In the genomic region with DNA sequence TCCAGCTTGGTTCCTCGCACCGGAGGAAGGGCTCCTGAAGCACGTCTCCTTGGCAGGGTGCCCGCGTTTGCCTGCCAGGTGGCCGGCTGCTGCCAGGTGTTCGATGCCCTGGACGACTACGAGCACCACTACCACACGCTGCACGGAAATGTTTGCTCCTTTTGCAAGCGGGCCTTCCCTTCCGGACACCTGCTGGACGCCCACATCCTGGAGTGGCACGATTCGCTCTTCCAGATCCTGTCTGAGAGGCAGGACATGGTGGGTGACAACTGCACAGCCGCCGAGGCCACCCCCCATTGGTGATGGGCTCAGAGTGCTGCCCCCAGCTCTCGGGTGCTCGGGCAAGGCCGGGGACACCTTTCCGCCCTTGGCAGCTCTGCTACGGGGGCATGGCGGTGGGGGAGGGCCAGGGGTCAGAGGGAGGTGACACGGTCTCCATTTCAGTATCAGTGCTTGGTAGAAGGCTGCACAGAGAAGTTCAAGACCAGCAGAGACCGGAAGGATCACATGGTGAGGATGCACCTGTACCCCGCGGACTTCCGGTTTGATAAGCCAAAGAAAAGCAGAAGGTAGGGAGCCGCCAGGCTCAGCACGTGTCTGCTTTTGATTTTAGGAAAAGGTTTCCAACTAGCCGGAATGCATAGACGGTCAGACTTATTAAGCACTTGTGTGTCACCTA, we compare ENCODE assay signal across 9 cellular contexts. TPM values are rescaled to one million over a fixed set of nuclear protein-coding genes. Genes with fewer than 3 reads are reported as not detected.
DNase-seq lines count a peak whose midpoint lies in the region; ATAC-seq and TF ChIP-seq lines count a peak whose summit lies in the region.
"Had no signal": no experiment of that assay in that cellular context is flagged by ENCODE, and none has a peak within 500 bp of the region (broad histone marks: within the 10 kb centered on the region; RNA-seq: fewer than 3 reads in every experiment).

No MANE protein-coding gene starts in this region.

- peak overlapping the region; percentile 65 for H3K4me3 Mint-ChIP-seq in activated naive CD4-positive, alpha-beta T cell treated with anti-CD3 and anti-CD28 coated beads for 36 hours

- CTCF ChIA-PET in activated naive CD4-positive, alpha-beta T cell treated with anti-CD3 and anti-CD28 coated beads for 36 hours (lab: Charles Lee), result interaction anchor here (0.9 kb wide), 1 partner anchor 19 kb away, joined by 4 read pairs; no protein-coding TSS in a partner anchor

- H3K9me3 Mint-ChIP-seq in activated naive CD4-positive, alpha-beta T cell treated with anti-CD3 and anti-CD28 coated beads for 36 hours, result no peaks in the 10 kb centered on the region

- no peaks in the 10 kb centered on the region for H3K27me3 ChIP-seq in transverse colon

- peaks cover 7 to 33% (median 18%) of the 10 kb centered on the region in 4 donors for H3K4me1 ChIP-seq in transverse colon

- intact Hi-C loops in activated naive CD4-positive, alpha-beta T cell treated with anti-CD3 and anti-CD28 coated beads for 36 hours (cut with micrococcal nuclease), result loop anchor here (1.0 to 10.0 kb wide), 5 partner anchors 35 to 405 kb away; partner anchors contain the start of gene PAOX
- intact Hi-C loops in transverse colon (cut with DNase I; ENCODE audit: low total_unique reads), result no loop called here

- H3K4me3 ChIP-seq in transverse colon, result peak overlapping the region in 3 of 4 donors; percentile 84 to 98 (median 92)

- H3K36me3 ChIP-seq in transverse colon, result peaks cover 0 to 9% (median 0%) of the 10 kb centered on the region in 4 donors

- peak overlapping the region; percentile 90 for H3K27ac ChIP-seq in VCaP
- H3K27ac ChIP-seq in transverse colon, result peak overlapping the region; percentile 97 to 98 (median 98)

- TF ChIP-seq EP300 in transverse colon (IDR thresholded peaks at IDR 0.05; ENCODE audit: low read depth), result no peak

- WGBS in transverse colon (ENCODE audit: low coverage in 1 of 2), 2 donors, result 63 to 77% methylated on average over 5 to 33 of the region's 33 CpGs

- ATAC-seq in left lobe of liver (peak; percentile 43), GM18907 (IDR thresholded peaks at IDR 0.05; ENCODE audit: unreplicated experiment) (no peak), HG02623 (IDR thresholded peaks at IDR 0.05; ENCODE audit: unreplicated experiment) (no peak)

- peaks cover 21% of the 10 kb centered on the region for H3K4me1 Mint-ChIP-seq in activated naive CD4-positive, alpha-beta T cell treated with anti-CD3 and anti-CD28 coated beads for 36 hours (ENCODE audit: low read depth)

- peaks cover 16% of the 10 kb centered on the region for H3K36me3 Mint-ChIP-seq in activated naive CD4-positive, alpha-beta T cell treated with anti-CD3 and anti-CD28 coated beads for 36 hours (ENCODE audit: low read depth)

- no peak for DNase-seq in activated naive CD4-positive, alpha-beta T cell treated with anti-CD3 and anti-CD28 coated beads for 36 hours
- no peak for DNase-seq in activated naive CD4-positive, alpha-beta T cell treated with anti-CD3 and anti-CD28 coated beads, Interleukin-2, amount 50 U/mL, for 16 hours
- DNase-seq in left lobe of liver (ENCODE audit: low spot score), result peak; percentile 92
- peak; percentile 70 for DNase-seq in transverse colon
- DNase-seq in KBM-7, result no peak

- TF ChIP-seq CTCF in VCaP (conservative IDR thresholded peaks at IDR 0.05), result no peak
- no peak for TF ChIP-seq CTCF in transverse colon (IDR thresholded peaks at IDR 0.05)

- in situ Hi-C loops in transverse colon (cut with MboI; ENCODE audit: low pct_ligation_motif_present in 1 of 4, low pct_unique_long_range_greater_than_20kb in 1 of 4, low sequenced_read_pairs in 3 of 4) (loop anchor here in 2 of 4 donors (10.0 kb wide), 2 partner anchors 45 to 75 kb away; no protein-coding TSS in a partner anchor), KBM-7 (cut with MboI; ENCODE audit: low pct_unique_long_range_greater_than_20kb, low sequenced_read_pairs) (no loop called here)

- TF ChIP-seq POLR2A in transverse colon (IDR thresholded peaks at IDR 0.05), result no peak

- peak overlapping the region; percentile 46 for H3K27ac Mint-ChIP-seq in activated naive CD4-positive, alpha-beta T cell treated with anti-CD3 and anti-CD28 coated beads for 36 hours

- H3K27me3 Mint-ChIP-seq in activated naive CD4-positive, alpha-beta T cell treated with anti-CD3 and anti-CD28 coated beads for 36 hours (ENCODE audit: low read depth), result no peaks in the 10 kb centered on the region

- H3K9me3 ChIP-seq in transverse colon, result no peaks in the 10 kb centered on the region

RNA-seq across cellular contexts. Expression of gene ZNF511, which starts 1.1 kb away (rescaled TPM):
- total RNA-seq in activated naive CD4-positive, alpha-beta T cell treated with anti-CD3 and anti-CD28 coated beads for 36 hours, result 10 to 100 TPM; 37.1 to 39.4 TPM
- 30.2 TPM for total RNA-seq in left lobe of liver
- 100 to 1,000 TPM in 1 of 4 donors, 10 to 100 TPM in 3; 21.8 to 104 (median 27.2) TPM for total RNA-seq in transverse colon

RNA-seq across cellular contexts. Expression of gene TUBGCP2, which starts 1.2 kb away (rescaled TPM):
- 10 to 100 TPM; 47.9 to 56.1 TPM for total RNA-seq in activated naive CD4-positive, alpha-beta T cell treated with anti-CD3 and anti-CD28 coated beads for 36 hours
- total RNA-seq in left lobe of liver (25.7 TPM), transverse colon (10 to 100 TPM; 37.5 to 68.3 (median 47.6) TPM)

RNA-seq across cellular contexts. Expression of gene CALY, which starts 26.8 kb away (rescaled TPM):
- total RNA-seq in activated naive CD4-positive, alpha-beta T cell treated with anti-CD3 and anti-CD28 coated beads for 36 hours, result not detected
- total RNA-seq in left lobe of liver (0.45 TPM), transverse colon (1 to 10 TPM in 1 of 4 donors, under 1 TPM in 1, not detected in 2; 0.82 to 1.3 TPM)

RNA-seq across cellular contexts. Expression of gene ADAM8, which starts 33.2 kb away (rescaled TPM):
- total RNA-seq in activated naive CD4-positive, alpha-beta T cell treated with anti-CD3 and anti-CD28 coated beads for 36 hours, result 100 to 1,000 TPM; 112 to 120 TPM
- 7.4 TPM for total RNA-seq in left lobe of liver
- total RNA-seq in transverse colon, result 10 to 100 TPM in 2 of 4 donors, 1 to 10 TPM in 2; 2.3 to 21.3 (median 13.7) TPM

RNA-seq across cellular contexts. Expression of gene PRAP1, which starts 37.3 kb away (rescaled TPM):
- not detected for total RNA-seq in activated naive CD4-positive, alpha-beta T cell treated with anti-CD3 and anti-CD28 coated beads for 36 hours
- total RNA-seq in left lobe of liver (275 TPM), transverse colon (100 to 1,000 TPM in 3 of 4 donors, 1 to 10 TPM in 1; 3.8 to 990 (median 495) TPM)
- total RNA-seq: mononuclear cell had no signal

Comparison
In these comparisons a context has a peak if more than half of its experiments do, and no peak if none do; other contexts are left out.
1. DNase-seq: peak in left lobe of liver (single experiment) and transverse colon (single experiment); none in activated naive CD4-positive, alpha-beta T cell treated with anti-CD3 and anti-CD28 coated beads for 36 hours (single experiment), activated naive CD4-positive, alpha-beta T cell treated with anti-CD3 and anti-CD28 coated beads, Interleukin-2, amount 50 U/mL, for 16 hours (single experiment) and KBM-7 (single experiment).